Comparison of ENCODE assay signal across 8 cellular contexts in the genomic region with DNA sequence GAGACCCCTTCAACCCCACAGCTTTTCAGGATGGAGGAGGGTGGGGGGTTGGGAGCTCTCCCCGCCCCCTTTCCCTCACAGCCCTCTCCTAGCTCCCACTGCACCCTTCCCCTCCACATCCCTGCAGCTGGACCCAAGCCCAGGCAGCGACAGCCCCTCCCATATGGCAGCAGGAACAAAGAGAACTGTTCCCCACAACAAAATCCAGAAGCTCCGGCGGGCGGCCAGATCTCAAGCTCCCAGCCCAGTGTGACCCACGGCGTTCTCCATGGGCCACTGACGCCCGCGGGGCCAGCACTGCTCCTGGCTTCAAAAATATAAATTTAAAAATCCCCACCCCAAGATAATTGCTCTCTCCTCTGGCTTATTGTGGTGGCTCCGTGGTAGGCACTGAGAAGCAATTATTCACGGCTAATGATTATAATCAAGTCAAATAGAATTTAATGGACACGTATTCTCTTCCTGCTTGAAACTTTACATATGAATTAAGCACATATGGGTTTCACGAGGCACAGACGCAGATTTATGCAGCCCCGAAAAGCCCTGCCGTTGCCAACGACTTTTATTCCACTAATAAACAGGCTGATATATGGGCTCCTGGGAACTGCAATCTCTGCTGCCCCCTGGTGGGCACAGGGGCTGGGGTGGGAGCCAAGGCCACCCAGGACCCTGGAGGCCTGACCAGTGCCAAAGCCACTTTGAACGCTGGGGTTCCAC. TPM values are rescaled to one million over a fixed set of nuclear protein-coding genes. Genes with fewer than 3 reads are reported as not detected.
DNase-seq lines count a peak whose midpoint lies in the region.

No MANE protein-coding gene starts in this region.

- peak; percentile 17 for DNase-seq in NK-92 treated with Interleukin-12 subunit alpha and Interleukin-12 subunit beta, amount 100 ng/mL, for 24 hours (lab: John Stamatoyannopoulos, UW)
- DNase-seq in NK-92 (lab: John Stamatoyannopoulos, UW; ENCODE audit: unreplicated experiment) (no peak), NCI-H2171 (lab: John Stamatoyannopoulos, UW) (peak; percentile 80), cerebellum (ENCODE audit: low spot score) (peak; percentile 76), left kidney (ENCODE audit: low read depth, low spot score) (peak; percentile 92), cortex of kidney (lab: John Stamatoyannopoulos, UW) (no peak)
- peak; percentile 65 to 73 for DNase-seq in activated CD4-positive, alpha-beta T cell treated with anti-CD3 and anti-CD28 coated beads for 4 hours
- peak; percentile 80 to 83 for DNase-seq in stimulated activated CD4-positive, alpha-beta T cell treated with anti-CD3 and anti-CD28 coated beads, Interleukin-2, amount 100 ng/mL, for 24 hours

RNA-seq across cellular contexts. Expression of gene MACROD1, which starts 17.6 kb away (rescaled TPM):
- total RNA-seq in cerebellum = 6.9 TPM

RNA-seq across cellular contexts. Expression of gene STIP1, which starts 37.6 kb away (rescaled TPM):
- 72.8 TPM for total RNA-seq in cerebellum

RNA-seq across cellular contexts. Expression of gene FERMT3, which starts 58.2 kb away (rescaled TPM):
- 1.5 TPM for total RNA-seq in cerebellum

Comparison
In these comparisons a context has a peak if more than half of its experiments do, and no peak if none do; other contexts are left out.
1. DNase-seq: peak in NK-92 treated with Interleukin-12 subunit alpha and Interleukin-12 subunit beta, amount 100 ng/mL, for 24 hours (single experiment), NCI-H2171 (single experiment), activated CD4-positive, alpha-beta T cell treated with anti-CD3 and anti-CD28 coated beads for 4 hours (2 of 2), cerebellum (single experiment), left kidney (single experiment) and stimulated activated CD4-positive, alpha-beta T cell treated with anti-CD3 and anti-CD28 coated beads, Interleukin-2, amount 100 ng/mL, for 24 hours (2 of 2); none in NK-92 (single experiment) and cortex of kidney (single experiment).